Comparison of ENCODE assay signal across 1 cellular context in the genomic region with DNA sequence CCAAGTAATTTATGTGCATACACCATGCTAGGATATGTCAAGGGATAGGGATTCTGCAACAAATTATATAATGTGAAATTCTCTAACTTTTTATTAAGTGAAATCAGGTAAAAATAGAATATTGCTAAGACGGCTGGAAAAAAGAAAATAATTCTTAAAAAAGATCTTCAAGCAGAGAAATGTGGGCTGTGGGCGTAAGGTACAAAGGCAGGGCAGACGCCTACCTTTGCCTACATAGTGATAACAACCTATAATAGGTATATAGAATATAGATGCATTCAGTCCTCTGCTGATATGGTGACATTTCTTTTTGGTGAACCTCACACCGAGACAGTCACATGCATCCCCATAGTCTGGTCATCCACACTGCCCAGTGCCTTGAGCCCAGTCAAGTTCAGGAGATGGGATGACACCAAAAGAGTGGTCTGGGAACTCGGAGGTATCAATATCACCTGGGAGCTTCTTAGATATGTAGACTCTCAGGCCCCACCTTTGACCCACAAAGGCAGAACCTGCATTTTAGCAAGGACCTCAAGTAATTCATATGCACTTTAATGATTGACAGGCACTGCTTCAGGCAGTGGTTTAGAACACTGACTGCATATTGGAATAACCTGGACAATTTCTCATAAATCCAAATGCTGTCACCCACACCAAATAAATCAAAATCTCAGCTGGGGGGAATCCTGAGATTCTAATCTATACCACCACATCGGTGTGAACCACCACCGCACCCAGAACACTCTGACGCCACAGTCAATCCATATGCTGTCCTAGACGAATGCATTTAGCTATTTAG.
TF ChIP-seq lines count a peak whose summit lies in the region.

No MANE protein-coding gene starts in this region.

TF ChIP-seq in SK-N-SH treated with all-trans-retinoic acid at 6 μM for 48 hours, 23 proteins besides CTCF, POLR2A, EP300 and RAD21 (continued from another document):
- TF ChIP-seq, protein P1, sequence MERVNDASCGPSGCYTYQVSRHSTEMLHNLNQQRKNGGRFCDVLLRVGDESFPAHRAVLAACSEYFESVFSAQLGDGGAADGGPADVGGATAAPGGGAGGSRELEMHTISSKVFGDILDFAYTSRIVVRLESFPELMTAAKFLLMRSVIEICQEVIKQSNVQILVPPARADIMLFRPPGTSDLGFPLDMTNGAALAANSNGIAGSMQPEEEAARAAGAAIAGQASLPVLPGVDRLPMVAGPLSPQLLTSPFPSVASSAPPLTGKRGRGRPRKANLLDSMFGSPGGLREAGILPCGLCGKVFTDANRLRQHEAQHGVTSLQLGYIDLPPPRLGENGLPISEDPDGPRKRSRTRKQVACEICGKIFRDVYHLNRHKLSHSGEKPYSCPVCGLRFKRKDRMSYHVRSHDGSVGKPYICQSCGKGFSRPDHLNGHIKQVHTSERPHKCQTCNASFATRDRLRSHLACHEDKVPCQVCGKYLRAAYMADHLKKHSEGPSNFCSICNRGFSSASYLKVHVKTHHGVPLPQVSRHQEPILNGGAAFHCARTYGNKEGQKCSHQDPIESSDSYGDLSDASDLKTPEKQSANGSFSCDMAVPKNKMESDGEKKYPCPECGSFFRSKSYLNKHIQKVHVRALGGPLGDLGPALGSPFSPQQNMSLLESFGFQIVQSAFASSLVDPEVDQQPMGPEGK (CRISPR knock-in tag; IDR thresholded peaks at IDR 0.05; ENCODE audit: borderline replicate concordance), result no peak
- TF ChIP-seq, protein P2, sequence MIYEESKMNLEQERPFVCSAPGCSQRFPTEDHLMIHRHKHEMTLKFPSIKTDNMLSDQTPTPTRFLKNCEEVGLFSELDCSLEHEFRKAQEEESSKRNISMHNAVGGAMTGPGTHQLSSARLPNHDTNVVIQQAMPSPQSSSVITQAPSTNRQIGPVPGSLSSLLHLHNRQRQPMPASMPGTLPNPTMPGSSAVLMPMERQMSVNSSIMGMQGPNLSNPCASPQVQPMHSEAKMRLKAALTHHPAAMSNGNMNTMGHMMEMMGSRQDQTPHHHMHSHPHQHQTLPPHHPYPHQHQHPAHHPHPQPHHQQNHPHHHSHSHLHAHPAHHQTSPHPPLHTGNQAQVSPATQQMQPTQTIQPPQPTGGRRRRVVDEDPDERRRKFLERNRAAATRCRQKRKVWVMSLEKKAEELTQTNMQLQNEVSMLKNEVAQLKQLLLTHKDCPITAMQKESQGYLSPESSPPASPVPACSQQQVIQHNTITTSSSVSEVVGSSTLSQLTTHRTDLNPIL (CRISPR knock-in tag; IDR thresholded peaks at IDR 0.05; ENCODE audit: low read depth), result no peak
- TF ChIP-seq CSDC2 (CRISPR knock-in tag; IDR thresholded peaks at IDR 0.05) (no peak), OSR1 (CRISPR knock-in tag; IDR thresholded peaks at IDR 0.05) (no peak), SNAI2 (CRISPR knock-in tag; IDR thresholded peaks at IDR 0.05) (no peak), ESRRG (CRISPR knock-in tag; IDR thresholded peaks at IDR 0.05) (no peak), TCF4 (CRISPR knock-in tag; IDR thresholded peaks at IDR 0.05; ENCODE audit: borderline replicate concordance) (no peak), RARB (CRISPR knock-in tag; IDR thresholded peaks at IDR 0.05) (no peak)
- TF ChIP-seq, protein P3, sequence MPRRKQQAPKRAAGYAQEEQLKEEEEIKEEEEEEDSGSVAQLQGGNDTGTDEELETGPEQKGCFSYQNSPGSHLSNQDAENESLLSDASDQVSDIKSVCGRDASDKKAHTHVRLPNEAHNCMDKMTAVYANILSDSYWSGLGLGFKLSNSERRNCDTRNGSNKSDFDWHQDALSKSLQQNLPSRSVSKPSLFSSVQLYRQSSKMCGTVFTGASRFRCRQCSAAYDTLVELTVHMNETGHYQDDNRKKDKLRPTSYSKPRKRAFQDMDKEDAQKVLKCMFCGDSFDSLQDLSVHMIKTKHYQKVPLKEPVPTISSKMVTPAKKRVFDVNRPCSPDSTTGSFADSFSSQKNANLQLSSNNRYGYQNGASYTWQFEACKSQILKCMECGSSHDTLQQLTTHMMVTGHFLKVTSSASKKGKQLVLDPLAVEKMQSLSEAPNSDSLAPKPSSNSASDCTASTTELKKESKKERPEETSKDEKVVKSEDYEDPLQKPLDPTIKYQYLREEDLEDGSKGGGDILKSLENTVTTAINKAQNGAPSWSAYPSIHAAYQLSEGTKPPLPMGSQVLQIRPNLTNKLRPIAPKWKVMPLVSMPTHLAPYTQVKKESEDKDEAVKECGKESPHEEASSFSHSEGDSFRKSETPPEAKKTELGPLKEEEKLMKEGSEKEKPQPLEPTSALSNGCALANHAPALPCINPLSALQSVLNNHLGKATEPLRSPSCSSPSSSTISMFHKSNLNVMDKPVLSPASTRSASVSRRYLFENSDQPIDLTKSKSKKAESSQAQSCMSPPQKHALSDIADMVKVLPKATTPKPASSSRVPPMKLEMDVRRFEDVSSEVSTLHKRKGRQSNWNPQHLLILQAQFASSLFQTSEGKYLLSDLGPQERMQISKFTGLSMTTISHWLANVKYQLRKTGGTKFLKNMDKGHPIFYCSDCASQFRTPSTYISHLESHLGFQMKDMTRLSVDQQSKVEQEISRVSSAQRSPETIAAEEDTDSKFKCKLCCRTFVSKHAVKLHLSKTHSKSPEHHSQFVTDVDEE (CRISPR knock-in tag; IDR thresholded peaks at IDR 0.05), result no peak; the same call in 1 of the 2 replicates
